In the genomic region with DNA sequence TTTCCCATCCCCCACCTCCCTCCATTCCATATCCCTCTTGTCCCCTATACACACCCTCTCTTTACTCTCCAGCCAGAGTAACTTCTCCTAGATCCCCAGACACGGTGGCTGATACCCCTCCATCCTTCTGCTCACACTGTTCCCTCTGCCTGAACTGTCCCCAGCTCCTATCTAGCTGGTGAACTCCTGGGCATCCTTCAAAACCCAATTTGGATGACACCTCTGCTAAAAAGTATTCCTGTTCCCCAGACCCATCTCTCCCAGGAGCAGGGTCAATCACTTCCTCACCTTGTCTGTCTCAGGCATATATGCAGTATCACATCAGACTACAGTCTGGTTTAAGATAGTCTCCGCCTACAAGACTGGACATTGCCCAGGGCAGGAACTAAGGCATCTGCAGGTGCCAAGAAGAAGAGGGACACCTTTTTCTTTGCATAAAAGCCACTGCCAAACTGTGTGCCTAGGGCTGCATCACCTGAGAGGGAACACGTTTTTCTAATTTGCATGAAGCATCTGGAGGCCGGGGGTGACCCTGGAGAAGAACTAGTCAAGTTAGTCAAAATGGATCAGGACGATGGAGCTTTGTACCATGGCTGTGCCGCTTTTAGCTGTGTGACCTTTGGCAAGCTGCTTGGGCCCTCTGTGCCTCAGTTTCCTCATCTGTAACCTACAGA, we compare ENCODE assay signal across 1 cellular context.
TF ChIP-seq lines count a peak whose summit lies in the region.

No MANE protein-coding gene starts in this region.

TF ChIP-seq in K562, 482 proteins besides CTCF, POLR2A, EP300 and RAD21:
- no peak for TF ChIP-seq BCL6 (CRISPR knock-in tag; IDR thresholded peaks at IDR 0.05)
- TF ChIP-seq, protein P1, sequence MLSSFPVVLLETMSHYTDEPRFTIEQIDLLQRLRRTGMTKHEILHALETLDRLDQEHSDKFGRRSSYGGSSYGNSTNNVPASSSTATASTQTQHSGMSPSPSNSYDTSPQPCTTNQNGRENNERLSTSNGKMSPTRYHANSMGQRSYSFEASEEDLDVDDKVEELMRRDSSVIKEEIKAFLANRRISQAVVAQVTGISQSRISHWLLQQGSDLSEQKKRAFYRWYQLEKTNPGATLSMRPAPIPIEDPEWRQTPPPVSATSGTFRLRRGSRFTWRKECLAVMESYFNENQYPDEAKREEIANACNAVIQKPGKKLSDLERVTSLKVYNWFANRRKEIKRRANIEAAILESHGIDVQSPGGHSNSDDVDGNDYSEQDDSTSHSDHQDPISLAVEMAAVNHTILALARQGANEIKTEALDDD (IDR thresholded peaks at IDR 0.05), result peak; percentile 86
